1 cellular context compared by ENCODE assay signal in genomic region chr4:110183058-110183457, GRCh38.
TF ChIP-seq lines count a peak whose summit lies in the region.

No MANE protein-coding gene starts in this region.

TF ChIP-seq in GM23338, 12 proteins besides CTCF, POLR2A, EP300 and RAD21 (continued from another document):
- TF ChIP-seq ZNF462 (CRISPR knock-in tag; IDR thresholded peaks at IDR 0.05): no peak
- TF ChIP-seq ETS1 (IDR thresholded peaks at IDR 0.05): no peak
- TF ChIP-seq CREB1 (CRISPR knock-in tag; IDR thresholded peaks at IDR 0.05; ENCODE audit: low read depth): no peak
- TF ChIP-seq EZH2phosphoT487 (IDR thresholded peaks at IDR 0.05; ENCODE audit: unreplicated experiment): no peak
- TF ChIP-seq POLR2AphosphoS5 (IDR thresholded peaks at IDR 0.05; ENCODE audit: low read depth): no peak
